ENCODE assay signal across 11 cellular contexts in genomic region chr11:76686261-76687079, GRCh38. TPM values are rescaled to one million over a fixed set of nuclear protein-coding genes. Genes with fewer than 3 reads are reported as not detected.
DNase-seq lines count a peak whose midpoint lies in the region; ATAC-seq and TF ChIP-seq lines count a peak whose summit lies in the region.
"Had no signal": no experiment of that assay in that cellular context is flagged by ENCODE, and none has a peak within 500 bp of the region (broad histone marks: within the 10 kb centered on the region; RNA-seq: fewer than 3 reads in every experiment).

No MANE protein-coding gene starts in this region.

- H3K27ac ChIP-seq in CD8-positive, alpha-beta T cell (ENCODE audit: low read depth, low read length), result no peak overlapping the region
- H3K27ac ChIP-seq in OCI-LY7 (ENCODE audit: low read depth, low read length, poor library complexity, severe bottlenecking), result no peak overlapping the region
- H3K27ac ChIP-seq: ascending aorta had no signal

- H3K4me3 Mint-ChIP-seq in CD8-positive, alpha-beta T cell, result peak overlapping the region; percentile 79

- H3K36me3 ChIP-seq in CD8-positive, alpha-beta T cell (ENCODE audit: insufficient read depth, low read length), result no peaks in the 10 kb centered on the region
- no peaks in the 10 kb centered on the region for H3K36me3 ChIP-seq in OCI-LY7 (ENCODE audit: insufficient read depth, low read length)
- H3K36me3 ChIP-seq: ascending aorta had no signal

- POLR2A ChIA-PET in CD8-positive, alpha-beta T cell (lab: Charles Lee), result interaction anchor here (1.3 to 1.4 kb wide), 2 partner anchors 10 to 13 kb away, joined by 4 to 6 read pairs; no protein-coding TSS in a partner anchor
- POLR2A ChIA-PET in OCI-LY7 (lab: Charles Lee), result interaction anchor here (0.5 to 1.3 kb wide), 6 partner anchors 12 to 754 kb away, joined by 3 to 5 read pairs (median 3); no protein-coding TSS in a partner anchor

- no peaks in the 10 kb centered on the region for H3K79me2 ChIP-seq in OCI-LY7 (ENCODE audit: insufficient read depth, low read depth, low read length)

- no peaks in the 10 kb centered on the region for H4K20me1 ChIP-seq in OCI-LY7 (ENCODE audit: insufficient read depth, low read length)

- peak overlapping the region; percentile 39 for H3K4me2 ChIP-seq in OCI-LY7 (ENCODE audit: low read length)

- peak overlapping the region; percentile 53 for H3K4me3 ChIP-seq in CD8-positive, alpha-beta T cell (ENCODE audit: low read depth, low read length)
- no peak overlapping the region for H3K4me3 ChIP-seq in OCI-LY7 (ENCODE audit: low read depth, low read length, poor library complexity, severe bottlenecking)
- H3K4me3 ChIP-seq: ascending aorta, skin epidermis had no signal

- peaks cover 17% of the 10 kb centered on the region for H3K4me1 ChIP-seq in CD8-positive, alpha-beta T cell (ENCODE audit: insufficient read depth, low read length)
- peaks cover 29% of the 10 kb centered on the region for H3K4me1 ChIP-seq in OCI-LY7 (ENCODE audit: insufficient read depth, low read length, poor library complexity, severe bottlenecking)
- H3K4me1 ChIP-seq: ascending aorta had no signal

- peak in 1 of 7 experiments; percentile 52 for DNase-seq in CD8-positive, alpha-beta T cell
- DNase-seq in OCI-LY7 (ENCODE audit: low spot score), result peak; percentile 39
- peak; percentile 55 for DNase-seq in iPS-NIHi11 (ENCODE audit: low spot score)
- no peak for DNase-seq in SKM-1 (lab: John Stamatoyannopoulos, UW; ENCODE audit: unreplicated experiment)
- no peak for DNase-seq in inferior parietal cortex (ENCODE audit: extremely low spot score)
- DNase-seq: PC-3 had no signal

- no peak for ATAC-seq in CD8-positive, alpha-beta T cell
- ATAC-seq in GM18498 (IDR thresholded peaks at IDR 0.05; ENCODE audit: unreplicated experiment) (peak; percentile 54), HG03097 (IDR thresholded peaks at IDR 0.05; ENCODE audit: low FRiP score, unreplicated experiment) (no peak), GM18858 (IDR thresholded peaks at IDR 0.05; ENCODE audit: unreplicated experiment) (no peak)
- ATAC-seq: PC-3 had no signal

- H3K27me3 Mint-ChIP-seq in CD8-positive, alpha-beta T cell (ENCODE audit: low read depth), result peaks cover under 1% of the 10 kb centered on the region

- intact Hi-C loops in CD8-positive, alpha-beta T cell (cut with DNase I, micrococcal nuclease), result loop anchor here in 1 of 2 experiments (10.0 kb wide), 1 partner anchor 792 kb away; no protein-coding TSS in a partner anchor
- intact Hi-C loops in OCI-LY7 (cut with micrococcal nuclease; ENCODE audit: unreplicated experiment), result loop anchor here (10.0 kb wide), 1 partner anchor 352 kb away; no protein-coding TSS in a partner anchor

- H3K4me1 Mint-ChIP-seq in CD8-positive, alpha-beta T cell (ENCODE audit: low read depth), result peaks cover 16% of the 10 kb centered on the region

- H3K36me3 Mint-ChIP-seq in CD8-positive, alpha-beta T cell, result no peaks in the 10 kb centered on the region

- CTCF ChIA-PET in CD8-positive, alpha-beta T cell (lab: Charles Lee), result interaction anchor here (1.2 to 2.2 kb wide), 2 partner anchors 20 to 36 kb away, joined by 3 to 8 read pairs; no protein-coding TSS in a partner anchor
- CTCF ChIA-PET in OCI-LY7 (lab: Charles Lee; ENCODE audit: unreplicated experiment), result interaction anchor here (0.6 to 1.0 kb wide), 2 partner anchors 88 to 233 kb away, joined by 3 read pairs; no protein-coding TSS in a partner anchor

- no peak for TF ChIP-seq CTCF in CD8-positive, alpha-beta T cell (IDR thresholded peaks at IDR 0.05)
- no peak for TF ChIP-seq CTCF in OCI-LY7 (conservative IDR thresholded peaks at IDR 0.05; ENCODE audit: low read length)

- no peaks in the 10 kb centered on the region for H3K27me3 ChIP-seq in CD8-positive, alpha-beta T cell (ENCODE audit: insufficient read depth, low read length)
- H3K27me3 ChIP-seq: ascending aorta had no signal

- BruUV-seq in OCI-LY7 (replicated peaks; lab: Mats Ljungman, UMichigan), result no TSS peak

- no peaks in the 10 kb centered on the region for H3K9me2 ChIP-seq in OCI-LY7 (ENCODE audit: insufficient read depth, low read length)

- no peaks in the 10 kb centered on the region for H3K9me3 ChIP-seq in CD8-positive, alpha-beta T cell (ENCODE audit: low read length)
- H3K9me3 ChIP-seq in OCI-LY7 (ENCODE audit: low read length), result no peaks in the 10 kb centered on the region
- H3K9me3 ChIP-seq: ascending aorta had no signal

- H3K27ac Mint-ChIP-seq in CD8-positive, alpha-beta T cell, result peak overlapping the region; percentile 73

- H2AFZ ChIP-seq in OCI-LY7 (ENCODE audit: low read length), result peak overlapping the region; percentile 53

- H3K9me3 Mint-ChIP-seq in CD8-positive, alpha-beta T cell, result no peaks in the 10 kb centered on the region

RNA-seq across cellular contexts. Expression of gene LRRC32, which starts 15.9 kb away (rescaled TPM):
- total RNA-seq in CD8-positive, alpha-beta T cell, result under 1 TPM; 0.31 to 0.68 TPM
- 5.4 and 5.5 TPM in 2 replicates for total RNA-seq in OCI-LY7 (2014; rRNA removed; shearing (Covaris generic))
- total RNA-seq in OCI-LY7 (2022), result 15.0 and 25.3 TPM in 2 replicates
- total RNA-seq: PC-3 had no signal

Comparison
In these comparisons a context has a peak if more than half of its experiments do, and no peak if none do; other contexts are left out.
1. DNase-seq: peak in OCI-LY7 (single experiment) and iPS-NIHi11 (single experiment); none in SKM-1 (single experiment) and inferior parietal cortex (single experiment).